In genomic region chr7:134547738-134548054, GRCh38 we compare ENCODE assay signal across 9 cellular contexts. TPM values are rescaled to one million over a fixed set of nuclear protein-coding genes. Genes with fewer than 3 reads are reported as not detected.
DNase-seq lines count a peak whose midpoint lies in the region; ATAC-seq and TF ChIP-seq lines count a peak whose summit lies in the region.
"Had no signal": no experiment of that assay in that cellular context is flagged by ENCODE, and none has a peak within 500 bp of the region (broad histone marks: within the 10 kb centered on the region; RNA-seq: fewer than 3 reads in every experiment).

No MANE protein-coding gene starts in this region.

- H3K4me3 ChIP-seq in psoas muscle: peak overlapping the region; percentile 73

- H3K36me3 Mint-ChIP-seq in T-cell: no peaks in the 10 kb centered on the region
- H3K36me3 Mint-ChIP-seq: activated naive CD8-positive, alpha-beta T cell had no signal

- H3K4me1 Mint-ChIP-seq in T-cell: peaks cover 0 to 5% (median 3%) of the 10 kb centered on the region in 3 donors

- H3K27ac ChIP-seq in psoas muscle: peak overlapping the region; percentile 91

- no peak overlapping the region for H3K27ac Mint-ChIP-seq in T-cell
- H3K27ac Mint-ChIP-seq: activated naive CD8-positive, alpha-beta T cell had no signal

- TF ChIP-seq CTCF in psoas muscle (IDR thresholded peaks at IDR 0.05): no peak

- H3K4me1 ChIP-seq in psoas muscle: peaks cover 27% of the 10 kb centered on the region

- H3K36me3 ChIP-seq in psoas muscle (ENCODE audit: insufficient read depth in 1 of 2, low read depth in 1 of 2): no peaks in the 10 kb centered on the region

- intact Hi-C loops in Right ventricle myocardium superior (cut with DNase I): loop anchor here (10.0 kb wide), 2 partner anchors 57 to 113 kb away; no protein-coding TSS in a partner anchor
- intact Hi-C loops in psoas muscle (cut with DNase I): loop anchor here (1.0 to 10.0 kb wide), 3 partner anchors 33 to 617 kb away; no protein-coding TSS in a partner anchor

- H3K9me3 ChIP-seq in psoas muscle: no peaks in the 10 kb centered on the region

- 8 to 12% (median 11%) methylated on average over 10 of the region's 10 CpGs for WGBS in psoas muscle, 3 donors

- POLR2A ChIA-PET in T-cell (lab: Charles Lee): no interaction called here

- H3K27me3 Mint-ChIP-seq in T-cell: peaks cover 10 to 29% of the 10 kb centered on the region in 2 donors

- CTCF ChIA-PET in T-cell (lab: Charles Lee): interaction anchor here (0.6 to 3.1 kb wide), 4 partner anchors 9 to 117 kb away, joined by 3 to 38 read pairs (median 8); no protein-coding TSS in a partner anchor

- ATAC-seq in activated CD4-positive, CD25-positive, alpha-beta regulatory T cell treated with anti-CD3 and anti-CD28 coated beads, Interleukin-2, amount 50 U/mL, for 24 hours: peak; percentile 22 to 47
- ATAC-seq in HG02884 (IDR thresholded peaks at IDR 0.05; ENCODE audit: unreplicated experiment): peak; percentile 65
- ATAC-seq in T-cell (replicated peaks in 1 of 4): peak; percentile 37 to 62 (median 46)
- peak; percentile 97 for ATAC-seq in Right ventricle myocardium superior (ENCODE audit: poor library complexity)
- peak; percentile 80 to 83 (median 81) for ATAC-seq in psoas muscle

- no peaks in the 10 kb centered on the region for H3K27me3 ChIP-seq in psoas muscle (ENCODE audit: insufficient read depth in 3 of 3, low read length in 2 of 3)

- H3K4me3 Mint-ChIP-seq in T-cell: no peak overlapping the region
- H3K4me3 Mint-ChIP-seq: activated naive CD8-positive, alpha-beta T cell had no signal

- no peak for DNase-seq in activated CD4-positive, CD25-positive, alpha-beta regulatory T cell treated with anti-CD3 and anti-CD28 coated beads, Interleukin-2, amount 50 U/mL, for 72 hours
- DNase-seq in T-cell (no peak), Right ventricle myocardium superior (peak; percentile 80), psoas muscle (peak; percentile 72 to 84), NCI-H446 (lab: John Stamatoyannopoulos, UW) (no peak), COLO668 (lab: John Stamatoyannopoulos, UW; ENCODE audit: unreplicated experiment) (no peak)

- H3K9me3 Mint-ChIP-seq in T-cell: no peaks in the 10 kb centered on the region

RNA-seq across cellular contexts. Expression of gene AKR1B15, which starts 1.2 kb away (rescaled TPM):
- total RNA-seq in T-cell: not detected
- total RNA-seq in Right ventricle myocardium superior: not detected
- 10 to 100 TPM; 16.3 to 49.9 (median 36.9) TPM for total RNA-seq in psoas muscle
- 10 to 100 TPM in 2 of 3 donors, 1 to 10 TPM in 1; 6.5 to 16.5 (median 13.5) TPM for polyA plus RNA-seq in psoas muscle

RNA-seq across cellular contexts. Expression of gene AKR1B10, which starts 20.3 kb away (rescaled TPM):
- under 1 TPM in 2 of 5 donors, not detected in 3; 0.32 to 0.33 TPM for total RNA-seq in T-cell
- total RNA-seq in Right ventricle myocardium superior: 0.40 TPM
- 10 to 100 TPM in 3 of 4 donors, 1 to 10 TPM in 1; 9.0 to 29.5 (median 20.7) TPM for total RNA-seq in psoas muscle
- 10 to 100 TPM in 2 of 3 donors, 1 to 10 TPM in 1; 7.2 to 19.2 (median 10.1) TPM for polyA plus RNA-seq in psoas muscle

Comparison
In these comparisons a context has a peak if more than half of its experiments do, and no peak if none do; other contexts are left out.
1. ATAC-seq: peak in every context shown above with its lines; median percentile 97 in Right ventricle myocardium superior; 81 in psoas muscle; 65 in HG02884; 46 in T-cell; 34 in activated CD4-positive, CD25-positive, alpha-beta regulatory T cell treated with anti-CD3 and anti-CD28 coated beads, Interleukin-2, amount 50 U/mL, for 24 hours.
2. DNase-seq: peak in Right ventricle myocardium superior (single experiment) and psoas muscle (2 of 2); none in activated CD4-positive, CD25-positive, alpha-beta regulatory T cell treated with anti-CD3 and anti-CD28 coated beads, Interleukin-2, amount 50 U/mL, for 72 hours (single experiment), T-cell (0 of 34), NCI-H446 (0 of 2) and COLO668 (single experiment).
3. RNA of gene AKR1B15, which starts 1.2 kb away (total RNA-seq): 16.3 to 49.9 TPM in psoas muscle; not detected in Right ventricle myocardium superior (single experiment) and not detected in T-cell; every median in the first group is over 10 times any median in the second.